16 cellular contexts compared by ENCODE assay signal in the genomic region with DNA sequence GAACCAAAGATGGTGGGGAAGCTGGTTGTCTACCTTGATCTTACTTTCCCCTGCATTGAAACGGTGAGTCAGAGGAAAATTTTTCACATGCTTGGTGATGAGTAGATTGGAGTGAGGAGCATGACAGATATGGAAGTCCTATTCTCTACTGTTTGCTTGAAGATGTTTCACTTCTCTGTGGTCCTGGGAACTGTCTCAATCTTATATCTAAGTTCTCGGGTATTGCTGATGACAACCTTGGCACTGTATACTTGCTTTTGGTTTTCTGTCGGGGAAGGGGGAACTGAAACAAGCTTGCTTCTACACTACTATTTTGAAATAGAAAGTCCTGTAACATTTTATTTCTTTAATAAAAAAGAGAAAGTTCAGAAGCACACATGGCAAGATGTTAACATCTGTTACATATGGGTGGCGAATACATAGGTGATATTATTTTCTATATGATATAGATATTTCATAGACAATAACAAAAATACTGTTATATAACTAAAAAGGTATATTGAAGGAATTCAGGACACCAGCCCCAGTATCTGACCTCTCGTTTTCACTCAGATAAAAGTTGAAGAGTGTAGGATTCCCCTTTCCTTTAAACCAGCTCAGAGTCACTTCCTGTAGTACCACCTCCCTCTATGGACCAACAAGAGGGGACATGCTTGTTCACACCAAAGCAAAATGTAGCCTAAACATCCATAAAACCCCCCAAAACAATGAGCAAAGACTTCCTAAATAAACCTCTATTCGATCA.
DNase-seq lines count a peak whose midpoint lies in the region; ATAC-seq and TF ChIP-seq lines count a peak whose summit lies in the region.
"Had no signal": no experiment of that assay in that cellular context is flagged by ENCODE, and none has a peak within 500 bp of the region (broad histone marks: within the 10 kb centered on the region; RNA-seq: fewer than 3 reads in every experiment).

No MANE protein-coding gene starts in this region.

- no peak overlapping the region for H3K4me3 ChIP-seq in SU-DHL-6 (ENCODE audit: insufficient read depth, low read length, poor library complexity, severe bottlenecking)
- H3K4me3 ChIP-seq: thoracic aorta had no signal

- no peaks in the 10 kb centered on the region for H3K9me3 ChIP-seq in SU-DHL-6 (ENCODE audit: insufficient read depth, low read length)
- H3K9me3 ChIP-seq: thoracic aorta had no signal

- H3K36me3 ChIP-seq in SU-DHL-6 (ENCODE audit: low read length): no peaks in the 10 kb centered on the region
- H3K36me3 ChIP-seq: thoracic aorta had no signal

- H3K9me2 ChIP-seq in SU-DHL-6 (replicated peaks; ENCODE audit: insufficient read depth, low read length): no peaks in the 10 kb centered on the region

- TF ChIP-seq CTCF in SU-DHL-6 (IDR thresholded peaks at IDR 0.05; ENCODE audit: insufficient read depth, low read length, poor library complexity, severe bottlenecking): no peak

- H3F3A ChIP-seq in SU-DHL-6 (ENCODE audit: insufficient read depth): no peaks in the 10 kb centered on the region

- H3K4me2 ChIP-seq in SU-DHL-6 (ENCODE audit: low read depth, low read length, poor library complexity, severe bottlenecking): peak overlapping the region; percentile 15

- DNase-seq in ecto neural progenitor cell (ENCODE audit: low spot score) (no peak), sciatic nerve (ENCODE audit: low spot score) (no peak), NCI-H146 treated with DMSO at 0.1 percent for 48 hours (lab: John Stamatoyannopoulos, UW; ENCODE audit: unreplicated experiment) (no peak), LoVo (ENCODE audit: low spot score) (no peak)
- DNase-seq: amygdala; effector CD8-positive, alpha-beta T cell; glutamatergic neuron; stimulated activated CD4-positive, alpha-beta T cell treated with anti-CD3 and anti-CD28 coated beads, Interleukin-4, amount 100 ng/mL, for 4 hours; T1000 had no signal

- ATAC-seq in GM18868 (IDR thresholded peaks at IDR 0.05; ENCODE audit: unreplicated experiment) (peak; percentile 98), GM21723 (IDR thresholded peaks at IDR 0.05; ENCODE audit: unreplicated experiment) (peak; percentile 97), HG03175 (IDR thresholded peaks at IDR 0.05; ENCODE audit: unreplicated experiment) (peak; percentile 98), sciatic nerve (no peak)

- no peaks in the 10 kb centered on the region for H3K79me2 ChIP-seq in SU-DHL-6 (ENCODE audit: insufficient read depth, low read length)
- H3K79me2 ChIP-seq: parathyroid adenoma had no signal

- no peak overlapping the region for H3K9ac ChIP-seq in SU-DHL-6 (ENCODE audit: low read length)
- H3K9ac ChIP-seq: parathyroid adenoma had no signal

- peak overlapping the region; percentile 22 for H2AFZ ChIP-seq in SU-DHL-6 (ENCODE audit: low read depth, low read length, severe bottlenecking)
- H2AFZ ChIP-seq: parathyroid adenoma had no signal

- H3K27ac ChIP-seq in SU-DHL-6 (ENCODE audit: low read depth, low read length): no peak overlapping the region
- H3K27ac ChIP-seq: C4-2B, parathyroid adenoma, thoracic aorta had no signal

- intact Hi-C loops in sciatic nerve (cut with DNase I): no loop called here

- no peaks in the 10 kb centered on the region for H3K27me3 ChIP-seq in SU-DHL-6 (ENCODE audit: low read length)

- no peaks in the 10 kb centered on the region for H4K20me1 ChIP-seq in SU-DHL-6 (ENCODE audit: low read depth, low read length)
